Comparison of ENCODE assay signal across 2 cellular contexts in genomic region chr17:40313660-40314556, GRCh38.
TF ChIP-seq lines count a peak whose summit lies in the region.

No MANE protein-coding gene starts in this region.

TF ChIP-seq in GM23338, 12 proteins besides CTCF, POLR2A, EP300 and RAD21:
- no peak for TF ChIP-seq STAT1 (IDR thresholded peaks at IDR 0.05; ENCODE audit: unreplicated experiment)
- TF ChIP-seq, protein P1, sequence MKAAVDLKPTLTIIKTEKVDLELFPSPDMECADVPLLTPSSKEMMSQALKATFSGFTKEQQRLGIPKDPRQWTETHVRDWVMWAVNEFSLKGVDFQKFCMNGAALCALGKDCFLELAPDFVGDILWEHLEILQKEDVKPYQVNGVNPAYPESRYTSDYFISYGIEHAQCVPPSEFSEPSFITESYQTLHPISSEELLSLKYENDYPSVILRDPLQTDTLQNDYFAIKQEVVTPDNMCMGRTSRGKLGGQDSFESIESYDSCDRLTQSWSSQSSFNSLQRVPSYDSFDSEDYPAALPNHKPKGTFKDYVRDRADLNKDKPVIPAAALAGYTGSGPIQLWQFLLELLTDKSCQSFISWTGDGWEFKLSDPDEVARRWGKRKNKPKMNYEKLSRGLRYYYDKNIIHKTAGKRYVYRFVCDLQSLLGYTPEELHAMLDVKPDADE (IDR thresholded peaks at IDR 0.05), result no peak
- no peak for TF ChIP-seq CREB1 (CRISPR knock-in tag; IDR thresholded peaks at IDR 0.05; ENCODE audit: low read depth)
- TF ChIP-seq NANOG (IDR thresholded peaks at IDR 0.05; ENCODE audit: borderline replicate concordance), result no peak
- no peak for TF ChIP-seq POLR2AphosphoS5 (IDR thresholded peaks at IDR 0.05; ENCODE audit: low read depth)
- no peak for TF ChIP-seq ZNF462 (CRISPR knock-in tag; IDR thresholded peaks at IDR 0.05)
- TF ChIP-seq EZH2phosphoT487 (IDR thresholded peaks at IDR 0.05; ENCODE audit: unreplicated experiment), result no peak
- TF ChIP-seq ZNF331 (CRISPR knock-in tag; IDR thresholded peaks at IDR 0.05; ENCODE audit: low read depth), result no peak
- TF ChIP-seq EZH2 (IDR thresholded peaks at IDR 0.05; ENCODE audit: low read depth, unreplicated experiment), result no peak
- TF ChIP-seq JUNB (IDR thresholded peaks at IDR 0.05; ENCODE audit: unreplicated experiment), result no peak

TF ChIP-seq in H1, 55 proteins besides CTCF, POLR2A, EP300 and RAD21:
- no peak for TF ChIP-seq EZH2 (IDR thresholded peaks at IDR 0.05; ENCODE audit: low read depth, low read length, severe bottlenecking)
- TF ChIP-seq CHD1 (IDR thresholded peaks at IDR 0.05; ENCODE audit: low read depth, low read length), result no peak
- TF ChIP-seq CHD7 (IDR thresholded peaks at IDR 0.05; ENCODE audit: insufficient replicate concordance, low read length), result no peak
- no peak for TF ChIP-seq CTBP2 (IDR thresholded peaks at IDR 0.05; ENCODE audit: borderline replicate concordance, insufficient read depth, insufficient read length, low read length)
- TF ChIP-seq SUZ12 (IDR thresholded peaks at IDR 0.05; ENCODE audit: low read length), result no peak
- no peak for TF ChIP-seq SIX5 (IDR thresholded peaks at IDR 0.05; ENCODE audit: low read depth, low read length)
- TF ChIP-seq JUN (IDR thresholded peaks at IDR 0.05; ENCODE audit: low read depth, low read length), result no peak
- TF ChIP-seq KDM5A (IDR thresholded peaks at IDR 0.05; ENCODE audit: low read length), result no peak
- no peak for TF ChIP-seq ASH2L (IDR thresholded peaks at IDR 0.05; ENCODE audit: low read length)
- no peak for TF ChIP-seq CBX5 (IDR thresholded peaks at IDR 0.05; ENCODE audit: low read depth, low read length)
- no peak for TF ChIP-seq BCL11A (IDR thresholded peaks at IDR 0.05; ENCODE audit: low read depth in 2 of 2, low read length in 2 of 2)
TF ChIP-seq in H1: peak in this region for 0.
